In the genomic region with DNA sequence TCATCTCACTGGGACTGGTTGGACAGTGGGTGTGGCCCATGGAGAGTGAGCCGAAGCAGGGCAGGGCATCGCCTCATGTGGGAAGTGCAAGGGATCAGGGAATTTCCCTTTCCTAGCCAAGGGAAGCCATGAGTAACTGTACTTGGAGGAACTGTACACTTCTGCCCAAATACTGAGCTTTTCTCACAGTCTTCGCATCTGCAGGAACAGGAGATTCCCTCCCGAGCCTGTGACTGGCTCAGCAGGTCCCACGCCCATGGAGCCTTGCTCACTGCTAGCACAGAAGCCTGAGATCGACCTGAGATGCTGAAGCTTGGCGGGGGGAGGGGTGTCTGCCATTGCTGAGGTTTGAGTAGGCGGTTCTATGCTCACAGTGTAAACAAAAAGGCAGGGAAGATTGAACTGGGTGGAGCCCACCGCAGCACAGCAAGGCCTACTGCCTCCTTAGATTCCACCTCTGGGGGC, we compare ENCODE assay signal across 16 cellular contexts. TPM values are rescaled to one million over a fixed set of nuclear protein-coding genes. Genes with fewer than 3 reads are reported as not detected.
DNase-seq lines count a peak whose midpoint lies in the region; ATAC-seq and TF ChIP-seq lines count a peak whose summit lies in the region.
"Had no signal": no experiment of that assay in that cellular context is flagged by ENCODE, and none has a peak within 500 bp of the region (broad histone marks: within the 10 kb centered on the region; RNA-seq: fewer than 3 reads in every experiment).

No MANE protein-coding gene starts in this region.

- no peak overlapping the region for H3K4me3 ChIP-seq in colonic mucosa
- H3K4me3 ChIP-seq: gastrocnemius medialis, stomach had no signal

- no peaks in the 10 kb centered on the region for H3K36me3 ChIP-seq in colonic mucosa
- H3K36me3 ChIP-seq: gastrocnemius medialis, stomach had no signal

- no peak for TF ChIP-seq CTCF in colonic mucosa (IDR thresholded peaks at IDR 0.05)

- no peak overlapping the region for H3K9ac ChIP-seq in colonic mucosa (ENCODE audit: low read depth in 2 of 2, low read length in 2 of 2)

- no peaks in the 10 kb centered on the region for H3K9me3 ChIP-seq in colonic mucosa
- H3K9me3 ChIP-seq: gastrocnemius medialis, stomach had no signal

- H3K27ac ChIP-seq in colonic mucosa, result no peak overlapping the region
- H3K27ac ChIP-seq: gastrocnemius medialis, stomach, VCaP had no signal

- DNase-seq in stimulated activated CD4-positive, alpha-beta T cell treated with anti-CD3 and anti-CD28 coated beads, Interleukin-15, amount 100 ng/mL, for 24 hours, result peak; percentile 1
- no peak for DNase-seq in stimulated activated CD4-positive, alpha-beta T cell treated with anti-CD3 and anti-CD28 coated beads, Interleukin-12 subunit alpha, Interleukin-12 subunit beta, amount 100 ng/mL, for 4 hours
- DNase-seq in colonic mucosa (peak; percentile 21), cerebellum (ENCODE audit: low spot score) (no peak)
- DNase-seq in activated CD8-positive, alpha-beta memory T cell treated with anti-CD3 and anti-CD28 coated beads, Interleukin-2, amount 50 U/mL, for 4 hours, result no peak
- DNase-seq: gastrocnemius medialis; stimulated activated CD4-positive, alpha-beta T cell treated with anti-CD3 and anti-CD28 coated beads, Interleukin-2, amount 100 ng/mL, for 24 hours; stomach had no signal

- H3K27me3 ChIP-seq in colonic mucosa, result no peaks in the 10 kb centered on the region
- H3K27me3 ChIP-seq: gastrocnemius medialis, stomach had no signal

- no peak for ATAC-seq in GM21723 (IDR thresholded peaks at IDR 0.05; ENCODE audit: unreplicated experiment)
- ATAC-seq: activated T-helper 17 cell treated with anti-CD3 and anti-CD28 coated beads, Interleukin-2, amount 50 U/mL, for 72 hours; gastrocnemius medialis; Right ventricle myocardium inferior had no signal

- no peaks in the 10 kb centered on the region for H3K4me1 ChIP-seq in colonic mucosa
- H3K4me1 ChIP-seq: gastrocnemius medialis had no signal

- intact Hi-C loops in colonic mucosa (cut with DNase I), result no loop called here

RNA-seq across cellular contexts. Expression of a gene that starts 10.4 kb away (rescaled TPM):
- total RNA-seq in colonic mucosa (under 1 TPM; 0.20 to 0.37 TPM), cerebellum (0.91 TPM)
- total RNA-seq: activated T-helper 17 cell treated with anti-CD3 and anti-CD28 coated beads, Interleukin-2, amount 50 U/mL, for 72 hours; B cell had no signal

RNA-seq across cellular contexts. Expression of a gene that starts 39.8 kb away (rescaled TPM):
- total RNA-seq in colonic mucosa, result 1 to 10 TPM; 1.5 to 6.2 TPM
- total RNA-seq in cerebellum, result 2.8 TPM

RNA-seq across cellular contexts. Expression of a gene that starts 44.5 kb away (rescaled TPM):
- total RNA-seq in colonic mucosa (not detected), cerebellum (not detected)
- total RNA-seq: activated T-helper 17 cell treated with anti-CD3 and anti-CD28 coated beads, Interleukin-2, amount 50 U/mL, for 72 hours; B cell; gastrocnemius medialis; lower leg skin; NCI-H460; osteocyte; Right ventricle myocardium inferior; stomach had no signal

RNA-seq across cellular contexts. Expression of a gene that starts 52.5 kb away (rescaled TPM):
- not detected for total RNA-seq in colonic mucosa
- total RNA-seq in cerebellum, result not detected
- total RNA-seq: activated T-helper 17 cell treated with anti-CD3 and anti-CD28 coated beads, Interleukin-2, amount 50 U/mL, for 72 hours; B cell; gastrocnemius medialis; NCI-H460; osteocyte; Right ventricle myocardium inferior; stomach had no signal

Comparison
In these comparisons a context has a peak if more than half of its experiments do, and no peak if none do; other contexts are left out.
1. DNase-seq: peak in stimulated activated CD4-positive, alpha-beta T cell treated with anti-CD3 and anti-CD28 coated beads, Interleukin-15, amount 100 ng/mL, for 24 hours (single experiment) and colonic mucosa (single experiment); none in stimulated activated CD4-positive, alpha-beta T cell treated with anti-CD3 and anti-CD28 coated beads, Interleukin-12 subunit alpha, Interleukin-12 subunit beta, amount 100 ng/mL, for 4 hours (single experiment), cerebellum (single experiment) and activated CD8-positive, alpha-beta memory T cell treated with anti-CD3 and anti-CD28 coated beads, Interleukin-2, amount 50 U/mL, for 4 hours (single experiment).